Comparison of ENCODE assay signal across 8 cellular contexts in genomic region chr1:93079685-93080141, GRCh38. TPM values are rescaled to one million over a fixed set of nuclear protein-coding genes. Genes with fewer than 3 reads are reported as not detected.
DNase-seq lines count a peak whose midpoint lies in the region; ATAC-seq and TF ChIP-seq lines count a peak whose summit lies in the region.

No MANE protein-coding gene starts in this region.

- TF ChIP-seq CTCF in GM10266 (IDR thresholded peaks at IDR 0.05; ENCODE audit: control insufficient read depth, insufficient read depth, low read depth, missing control alignments): no peak
- TF ChIP-seq CTCF in fibroblast of mammary gland (conservative IDR thresholded peaks at IDR 0.05; ENCODE audit: control insufficient read depth, insufficient read depth, low read depth, low read length): no peak
- TF ChIP-seq CTCF in natural killer cell (IDR thresholded peaks at IDR 0.05): no peak

- H3K4me3 ChIP-seq in fibroblast of mammary gland (ENCODE audit: control insufficient read depth, low read depth, low read length) (peak overlapping the region; percentile 99), urinary bladder (ENCODE audit: low read depth, low read length) (peak overlapping the region; percentile 78)

- under 1% methylated on average over 13 of the region's 13 CpGs for WGBS in urinary bladder

- no peaks in the 10 kb centered on the region for H3K4me1 ChIP-seq in urinary bladder (ENCODE audit: insufficient read depth)

- intact Hi-C loops in natural killer cell (cut with micrococcal nuclease): loop anchor here (1.0 kb wide), 2 partner anchors 101 to 266 kb away; partner anchors contain the start of genes CCDC18, DR1 and TMED5

- peak overlapping the region; percentile 46 for H3K27ac ChIP-seq in urinary bladder (ENCODE audit: low read depth)

- H3K27ac Mint-ChIP-seq in natural killer cell: peak overlapping the region; percentile 92 to 99

- DNase-seq in GM10266 (ENCODE audit: extremely low spot score) (peak; percentile 26), NCI-H1105 (lab: John Stamatoyannopoulos, UW) (peak; percentile 46), activated T-cell treated with anti-CD3 and anti-CD28 coated beads for 4 hours (peak; percentile 7), fibroblast of mammary gland (ENCODE audit: low read depth) (no peak), natural killer cell (no peak)

- no peaks in the 10 kb centered on the region for H3K27me3 Mint-ChIP-seq in natural killer cell (ENCODE audit: low read depth in 2 of 2)

- ATAC-seq in natural killer cell (no peak), HG02970 (IDR thresholded peaks at IDR 0.05; ENCODE audit: low FRiP score, unreplicated experiment) (no peak), HG02759 (IDR thresholded peaks at IDR 0.05; ENCODE audit: unreplicated experiment) (no peak)

- peak overlapping the region; percentile 94 for H3K4me3 Mint-ChIP-seq in natural killer cell

- no peaks in the 10 kb centered on the region for H3K9me3 Mint-ChIP-seq in natural killer cell

- peaks cover 1% of the 10 kb centered on the region for H3K36me3 ChIP-seq in urinary bladder (ENCODE audit: insufficient read depth)

- no peaks in the 10 kb centered on the region for H3K36me3 Mint-ChIP-seq in natural killer cell

- H3K4me1 Mint-ChIP-seq in natural killer cell: peaks cover 46 to 56% of the 10 kb centered on the region in 2 donors

RNA-seq across cellular contexts. Expression of gene MTF2, which starts 0.6 kb away (rescaled TPM):
- 10 to 100 TPM; 46.1 to 65.7 (median 47.8) TPM for total RNA-seq in natural killer cell
- total RNA-seq in urinary bladder: 72.4 TPM
- polyA plus RNA-seq in urinary bladder: 7.9 TPM

Comparison
In these comparisons a context has a peak if more than half of its experiments do, and no peak if none do; other contexts are left out.
1. DNase-seq: peak in GM10266 (single experiment), NCI-H1105 (single experiment) and activated T-cell treated with anti-CD3 and anti-CD28 coated beads for 4 hours (single experiment); none in fibroblast of mammary gland (single experiment) and natural killer cell (single experiment).